Comparison of ENCODE assay signal across 15 cellular contexts in genomic region chr20:4897600-4897999, GRCh38.
DNase-seq lines count a peak whose midpoint lies in the region; ATAC-seq, FAIRE-seq and TF ChIP-seq lines count a peak whose summit lies in the region.
"Had no signal": no experiment of that assay in that cellular context is flagged by ENCODE, and none has a peak within 500 bp of the region (broad histone marks: within the 10 kb centered on the region; RNA-seq: fewer than 3 reads in every experiment).

No MANE protein-coding gene starts in this region.

- intact Hi-C loops in adrenal gland (cut with DNase I), result no loop called here
- intact Hi-C loops in ovary (cut with DNase I), result no loop called here

- H3K27ac Mint-ChIP-seq in T-helper 1 cell treated with Interleukin-12 subunit alpha and Interleukin-12 subunit beta and Interleukin-4 antibody, amounts not matched to agents 30 μg/mL and 1 μg/mL, for 36 hours, result peak overlapping the region; percentile 16
- H3K27ac Mint-ChIP-seq in stimulated activated naive B cell treated with anti-CD40 and anti-IgM and Interleukin-4, amounts not matched to agents 10 μg/mL and 1 μg/mL and 100 μg/mL, for 72 hours, result peak overlapping the region; percentile 61
- H3K27ac Mint-ChIP-seq: activated T-cell treated with anti-CD3 and anti-CD28 coated beads, Interleukin-2, amount 50 U/mL, for 72 hours had no signal

- no peaks in the 10 kb centered on the region for H4K20me1 ChIP-seq in keratinocyte (ENCODE audit: control insufficient read depth, extremely low read depth, insufficient read depth, low read length)

- peaks cover 3% of the 10 kb centered on the region for H3K9me1 ChIP-seq in keratinocyte (ENCODE audit: control insufficient read depth, extremely low read depth, insufficient read depth, low read length)

- no peak for TF ChIP-seq EP300 in ovary (IDR thresholded peaks at IDR 0.05)

- no peak overlapping the region for H2AFZ ChIP-seq in keratinocyte (ENCODE audit: control insufficient read depth, low read length)

- H3K4me3 ChIP-seq in adrenal gland (no peak overlapping the region), keratinocyte (ENCODE audit: control insufficient read depth in 2 of 3, extremely low read depth in 1 of 3, insufficient read depth in 2 of 3, low read depth in 1 of 3, low read length in 3 of 3) (peak overlapping the region in 1 of 3 experiments; percentile 36), ovary (no peak overlapping the region)
- H3K4me3 ChIP-seq: tibial nerve had no signal

- WGBS in adrenal gland, 4 donors, result 62 to 77% (median 74%) methylated on average over 4 of the region's 4 CpGs
- 81 to 92% (median 90%) methylated on average over 4 of the region's 4 CpGs for WGBS in ovary, 3 donors

- TF ChIP-seq POLR2A in adrenal gland (IDR thresholded peaks at IDR 0.05) (no peak), ovary (IDR thresholded peaks at IDR 0.05) (no peak)

- FAIRE-seq in keratinocyte (lab: Jason Lieb, UNC), result no peak

- TF ChIP-seq CTCF in adrenal gland (IDR thresholded peaks at IDR 0.05), result no peak
- no peak for TF ChIP-seq CTCF in keratinocyte (optimal IDR thresholded peaks at IDR 0.05 in 1 of 3, IDR thresholded peaks at IDR 0.05 in 1 of 3, conservative IDR thresholded peaks at IDR 0.05 in 1 of 3; ENCODE audit: extremely low read depth in 1 of 3, insufficient read depth in 2 of 3, low read length in 3 of 3)
- no peak for TF ChIP-seq CTCF in ovary (IDR thresholded peaks at IDR 0.05)

- H3K27me3 ChIP-seq in adrenal gland, result no peaks in the 10 kb centered on the region
- H3K27me3 ChIP-seq in keratinocyte (ENCODE audit: control insufficient read depth, extremely low read depth, insufficient read depth, low read length), result no peaks in the 10 kb centered on the region
- H3K27me3 ChIP-seq in ovary, result no peaks in the 10 kb centered on the region
- H3K27me3 ChIP-seq: tibial nerve had no signal

- H3K27me3 Mint-ChIP-seq in T-helper 1 cell treated with Interleukin-12 subunit alpha and Interleukin-12 subunit beta and Interleukin-4 antibody, amounts not matched to agents 30 μg/mL and 1 μg/mL, for 36 hours (ENCODE audit: low read depth), result no peaks in the 10 kb centered on the region
- H3K27me3 Mint-ChIP-seq in stimulated activated naive B cell treated with anti-CD40 and anti-IgM and Interleukin-4, amounts not matched to agents 10 μg/mL and 1 μg/mL and 100 μg/mL, for 72 hours, result no peaks in the 10 kb centered on the region

- no peaks in the 10 kb centered on the region for H3K9me3 Mint-ChIP-seq in T-helper 1 cell treated with Interleukin-12 subunit alpha and Interleukin-12 subunit beta and Interleukin-4 antibody, amounts not matched to agents 30 μg/mL and 1 μg/mL, for 36 hours
- H3K9me3 Mint-ChIP-seq in stimulated activated naive B cell treated with anti-CD40 and anti-IgM and Interleukin-4, amounts not matched to agents 10 μg/mL and 1 μg/mL and 100 μg/mL, for 72 hours, result no peaks in the 10 kb centered on the region
- H3K9me3 Mint-ChIP-seq: activated T-cell treated with anti-CD3 and anti-CD28 coated beads, Interleukin-2, amount 50 U/mL, for 72 hours had no signal

- H3K4me2 ChIP-seq in keratinocyte (ENCODE audit: control insufficient read depth, extremely low read depth, insufficient read depth, low read depth, low read length), result peak overlapping the region; percentile 68

- H3K4me3 Mint-ChIP-seq in T-helper 1 cell treated with Interleukin-12 subunit alpha and Interleukin-12 subunit beta and Interleukin-4 antibody, amounts not matched to agents 30 μg/mL and 1 μg/mL, for 36 hours, result no peak overlapping the region
- peak overlapping the region in 1 of 2 donors; percentile 18 for H3K4me3 Mint-ChIP-seq in stimulated activated naive B cell treated with anti-CD40 and anti-IgM and Interleukin-4, amounts not matched to agents 10 μg/mL and 1 μg/mL and 100 μg/mL, for 72 hours
- H3K4me3 Mint-ChIP-seq: activated T-cell treated with anti-CD3 and anti-CD28 coated beads, Interleukin-2, amount 50 U/mL, for 72 hours had no signal

- H3K36me3 ChIP-seq in adrenal gland (replicated peaks in 1 of 2), result peaks cover 0 to 26% of the 10 kb centered on the region in 2 donors
- H3K36me3 ChIP-seq in keratinocyte (ENCODE audit: control insufficient read depth in 2 of 2, extremely low read depth in 1 of 2, insufficient read depth in 2 of 2, low read length in 2 of 2), result peaks cover 4 to 13% of the 10 kb centered on the region in 2 experiments
- no peaks in the 10 kb centered on the region for H3K36me3 ChIP-seq in ovary

- no peak for ATAC-seq in stimulated activated naive B cell treated with anti-CD40 and anti-IgM and Interleukin-4, amounts not matched to agents 10 μg/mL and 1 μg/mL and 100 μg/mL, for 72 hours (replicated peaks)

- peak overlapping the region; percentile 35 for H3K9ac ChIP-seq in keratinocyte (ENCODE audit: control insufficient read depth, extremely low read depth, insufficient read depth, low read length)

- DNase-seq in T-helper 1 cell (no peak), adrenal gland (no peak), keratinocyte (ENCODE audit: low read depth, low spot score) (no peak), ecto neural progenitor cell (ENCODE audit: low spot score) (no peak), ovary (no peak)
- no peak for DNase-seq in stimulated activated naive B cell treated with anti-CD40 and anti-IgM and Interleukin-4, amounts not matched to agents 10 μg/mL and 1 μg/mL and 100 μg/mL, for 72 hours
- no peak for DNase-seq in central memory CD4-positive, alpha-beta T cell
- DNase-seq: cerebellar nuclear complex; NCI-H2029 treated with DMSO at 0.1 percent for 48 hours; NCI-H524 treated with DMSO at 0.1 percent for 48 hours; stimulated activated CD4-positive, alpha-beta T cell treated with anti-CD3 and anti-CD28 coated beads, Interleukin-4, amount 100 ng/mL, for 24 hours had no signal

- H3K79me2 ChIP-seq in keratinocyte (ENCODE audit: control insufficient read depth, insufficient read depth, low read length), result no peaks in the 10 kb centered on the region

- H3K27ac ChIP-seq in adrenal gland, result peak overlapping the region in 4 of 5 donors; percentile 47 to 90 (median 84)
- H3K27ac ChIP-seq in keratinocyte (ENCODE audit: control insufficient read depth, insufficient read depth, low read length), result peak overlapping the region; percentile 71
- H3K27ac ChIP-seq in ovary, result no peak overlapping the region
- H3K27ac ChIP-seq: 22Rv1 had no signal

- H3K36me3 Mint-ChIP-seq in T-helper 1 cell treated with Interleukin-12 subunit alpha and Interleukin-12 subunit beta and Interleukin-4 antibody, amounts not matched to agents 30 μg/mL and 1 μg/mL, for 36 hours (ENCODE audit: low read depth), result peaks cover 6% of the 10 kb centered on the region
- peaks cover 59 to 79% of the 10 kb centered on the region in 2 donors for H3K36me3 Mint-ChIP-seq in stimulated activated naive B cell treated with anti-CD40 and anti-IgM and Interleukin-4, amounts not matched to agents 10 μg/mL and 1 μg/mL and 100 μg/mL, for 72 hours

- peaks cover 28 to 76% of the 10 kb centered on the region in 2 donors for H3K4me1 ChIP-seq in adrenal gland (replicated peaks in 1 of 2)
- H3K4me1 ChIP-seq in keratinocyte (ENCODE audit: control insufficient read depth, extremely low read depth, insufficient read depth, low read length), result peaks cover 25% of the 10 kb centered on the region
- H3K4me1 ChIP-seq in ovary (ENCODE audit: insufficient read depth), result peaks cover 8% of the 10 kb centered on the region

- no peaks in the 10 kb centered on the region for H3K9me3 ChIP-seq in adrenal gland (replicated peaks in 1 of 3)
- no peaks in the 10 kb centered on the region for H3K9me3 ChIP-seq in keratinocyte (ENCODE audit: control insufficient read depth, low read depth, low read length)
- no peaks in the 10 kb centered on the region for H3K9me3 ChIP-seq in ovary
- H3K9me3 ChIP-seq: tibial nerve had no signal

- peaks cover 14% of the 10 kb centered on the region for H3K4me1 Mint-ChIP-seq in T-helper 1 cell treated with Interleukin-12 subunit alpha and Interleukin-12 subunit beta and Interleukin-4 antibody, amounts not matched to agents 30 μg/mL and 1 μg/mL, for 36 hours (ENCODE audit: low read depth)
- H3K4me1 Mint-ChIP-seq in stimulated activated naive B cell treated with anti-CD40 and anti-IgM and Interleukin-4, amounts not matched to agents 10 μg/mL and 1 μg/mL and 100 μg/mL, for 72 hours, result peaks cover 40 to 58% of the 10 kb centered on the region in 2 donors

- dilution Hi-C loops in keratinocyte (cut with MboI; ENCODE audit: extremely low pct_ligation_motif_present, low sequenced_read_pairs), result no loop called here

Comparison
In these comparisons a context has a peak if more than half of its experiments do, and no peak if none do; other contexts are left out.
1. H3K27ac ChIP-seq: peak in adrenal gland (4 of 5) and keratinocyte (single experiment); none in ovary (0 of 2).